10 cellular contexts compared by ENCODE assay signal in the genomic region with DNA sequence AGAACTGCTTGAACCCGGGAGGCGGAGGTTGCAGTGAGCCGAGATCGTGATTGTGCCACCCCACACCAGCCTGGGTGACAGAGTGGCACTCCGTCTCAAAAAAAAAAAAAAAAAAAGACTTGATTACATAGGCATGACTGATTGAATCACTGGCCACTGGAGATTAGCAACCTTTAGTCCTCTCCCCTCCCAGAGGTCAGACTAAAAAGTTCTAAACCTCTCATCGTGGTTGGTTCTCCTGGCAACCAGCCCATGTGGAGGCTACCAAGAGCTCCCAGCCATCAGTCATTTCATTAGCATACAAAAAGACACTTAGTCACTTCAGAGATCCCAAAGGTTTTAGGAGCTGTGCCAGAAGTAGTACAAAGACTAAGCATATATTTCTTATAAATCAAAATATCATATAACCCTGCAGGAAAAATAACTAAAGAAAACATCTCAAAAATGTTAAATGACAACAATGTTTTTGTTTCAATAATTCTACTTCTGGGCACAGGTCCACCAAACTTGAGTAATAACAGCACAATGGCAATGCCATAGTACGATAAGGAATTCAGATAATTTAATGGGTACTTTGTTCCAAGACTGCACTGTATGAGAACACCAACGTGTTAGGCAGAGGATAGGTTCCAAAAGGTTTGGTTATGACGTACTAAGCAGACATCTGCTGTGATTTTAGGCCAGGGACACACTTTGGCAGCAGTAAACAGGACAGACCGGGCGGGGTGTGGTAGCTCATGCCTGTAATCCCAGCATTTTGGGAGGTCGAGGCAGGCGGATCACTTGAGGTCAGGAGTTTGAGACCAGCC. TPM values are rescaled to one million over a fixed set of nuclear protein-coding genes. Genes with fewer than 3 reads are reported as not detected.
A peak's percentile ranks its signal among the peaks of the same experiment; 100 is the strongest.
DNase-seq lines count a peak whose midpoint lies in the region; ATAC-seq lines count a peak whose summit lies in the region.
"Had no signal": no experiment of that assay in that cellular context is flagged by ENCODE, and none has a peak within 500 bp of the region (broad histone marks: within the 10 kb centered on the region; RNA-seq: fewer than 3 reads in every experiment).

No MANE protein-coding gene starts in this region.

- H3K4me1 ChIP-seq in HUES6 (ENCODE audit: control insufficient read depth, insufficient read depth, low read length), result peaks cover 23% of the 10 kb centered on the region

- no peak overlapping the region for H3K4me3 ChIP-seq in HUES6 (ENCODE audit: low read depth, low read length)
- H3K4me3 ChIP-seq: uterus had no signal

- 0 out of 2 replicates have a peak, but pooled peaks cover 2% of the 10 kb centered on the region for H3K36me3 ChIP-seq in HUES6 (ENCODE audit: control insufficient read depth, insufficient read depth, low read length)
- H3K36me3 ChIP-seq: uterus had no signal

- peak overlapping the region; percentile 46 for H3K9ac ChIP-seq in HUES6 (ENCODE audit: low read length)
- H3K9ac ChIP-seq: KMS-11 had no signal

- no peaks in the 10 kb centered on the region for H3K27me3 ChIP-seq in HUES6 (ENCODE audit: control insufficient read depth, insufficient read depth, low read length)
- H3K27me3 ChIP-seq: uterus had no signal

- peak; percentile 6 for ATAC-seq in left colon
- ATAC-seq in HG02610 (IDR thresholded peaks at IDR 0.05; ENCODE audit: unreplicated experiment), result no peak
- ATAC-seq in HG03108 (IDR thresholded peaks at IDR 0.05; ENCODE audit: unreplicated experiment), result no peak
- ATAC-seq in GM19397 (IDR thresholded peaks at IDR 0.05; ENCODE audit: unreplicated experiment), result no peak

- H3K9me3 ChIP-seq in HUES6 (ENCODE audit: control insufficient read depth, insufficient read depth, low read depth, low read length), result no peaks in the 10 kb centered on the region
- H3K9me3 ChIP-seq: uterus had no signal

- intact Hi-C loops in left colon (cut with DNase I, micrococcal nuclease), result no loop called here

- H3K27ac ChIP-seq in HUES6 (ENCODE audit: low read depth, low read length), result no peak overlapping the region
- H3K27ac ChIP-seq: KMS-11 had no signal

- peak; percentile 6 for DNase-seq in COR-L47 (lab: John Stamatoyannopoulos, UW)
- peak; percentile 78 for DNase-seq in amniotic stem cell (lab: John Stamatoyannopoulos, UW)
- DNase-seq in left colon, result no peak
- no peak for DNase-seq in GM19240 (ENCODE audit: insufficient read length, low spot score)

RNA-seq across cellular contexts. Expression of a gene that starts 18.1 kb away (rescaled TPM):
- total RNA-seq in left colon, result 10 to 100 TPM; 44.6 to 48.6 TPM

RNA-seq across cellular contexts. Expression of a gene that starts 47.2 kb away (rescaled TPM):
- under 1 TPM; 0.09 to 0.39 TPM for total RNA-seq in left colon

Comparison
In these comparisons a context has a peak if more than half of its experiments do, and no peak if none do; other contexts are left out.
1. DNase-seq: peak in COR-L47 (single experiment) and amniotic stem cell (single experiment); none in left colon (0 of 2) and GM19240 (single experiment).